Comparison of ENCODE assay signal across 20 cellular contexts in the genomic region with DNA sequence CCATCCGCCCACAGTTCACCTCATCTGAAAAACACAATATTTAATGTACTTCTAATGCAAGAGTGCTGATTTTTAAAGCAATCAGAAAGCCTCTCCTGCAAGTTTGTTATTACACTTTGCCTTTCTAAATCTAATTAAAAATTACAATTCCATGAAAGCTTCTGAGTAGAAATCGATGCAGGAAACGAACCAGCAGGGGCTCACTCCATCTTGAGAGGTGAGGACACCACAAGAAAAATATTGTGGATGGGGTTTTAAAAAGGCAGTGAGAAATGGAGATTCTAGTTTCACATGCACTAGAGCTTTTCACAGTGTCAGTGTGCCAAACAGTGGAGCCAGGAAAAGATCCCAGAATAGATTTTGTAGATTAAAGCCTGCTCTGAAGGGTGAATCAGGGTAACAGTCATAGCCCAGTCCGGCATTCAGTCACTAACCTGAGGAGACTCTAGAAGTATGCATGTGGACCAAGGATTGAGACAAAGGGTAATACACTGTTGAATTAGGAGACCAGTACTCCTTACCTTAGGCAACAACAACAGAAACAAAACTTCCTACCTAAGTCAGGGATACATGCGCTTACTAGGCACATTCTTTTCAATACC.
A peak's percentile ranks its signal among the peaks of the same experiment; 100 is the strongest.
DNase-seq lines count a peak whose midpoint lies in the region; ATAC-seq, FAIRE-seq and TF ChIP-seq lines count a peak whose summit lies in the region.
"Had no signal": no experiment of that assay in that cellular context is flagged by ENCODE, and none has a peak within 500 bp of the region (broad histone marks: within the 10 kb centered on the region; RNA-seq: fewer than 3 reads in every experiment).

No MANE protein-coding gene starts in this region.

- intact Hi-C loops in A673 (cut with micrococcal nuclease; ENCODE audit: unreplicated experiment) (no loop called here), HCT116 (cut with micrococcal nuclease) (no loop called here)

- H3K9ac ChIP-seq in HCT116 (ENCODE audit: low read length) (no peak overlapping the region), H1 (replicated peaks in 1 of 4; ENCODE audit: extremely low read depth in 1 of 4, low read depth in 3 of 4, low read length in 3 of 4) (no peak overlapping the region)
- H3K9ac ChIP-seq: BLaER1 treated with 17β-estradiol and CSF1 and Interleukin-3, amounts not matched to agents 10 nM and 100 nM had no signal

- TF ChIP-seq RAD21 in HCT116 (IDR thresholded peaks at IDR 0.05; ENCODE audit: low read depth) (no peak), H1 (IDR thresholded peaks at IDR 0.05 in 1 of 2, conservative IDR thresholded peaks at IDR 0.05 in 1 of 2; ENCODE audit: low read depth in 2 of 2, low read length in 2 of 2) (no peak)

- H3K79me2 ChIP-seq in HCT116 (ENCODE audit: insufficient read depth, low read length) (no peaks in the 10 kb centered on the region), H1 (ENCODE audit: control insufficient read depth in 1 of 2, insufficient read depth in 2 of 2, low read length in 2 of 2) (no peaks in the 10 kb centered on the region)

- no peaks in the 10 kb centered on the region for H3K27me3 ChIP-seq in A673 (replicated peaks; ENCODE audit: insufficient read depth, low read depth, low read length, poor library complexity)
- H3K27me3 ChIP-seq in HCT116 (ENCODE audit: insufficient read depth, low read length) = no peaks in the 10 kb centered on the region
- no peaks in the 10 kb centered on the region for H3K27me3 ChIP-seq in H1 (replicated peaks in 1 of 4; ENCODE audit: control insufficient read depth in 3 of 4, extremely low read depth in 1 of 4, insufficient read depth in 3 of 4, low read length in 3 of 4)
- H3K27me3 ChIP-seq: BLaER1 treated with 17β-estradiol and CSF1 and Interleukin-3, amounts not matched to agents 10 nM and 100 nM had no signal

- RAD21 ChIA-PET in HCT116 (lab: Charles Lee; ENCODE audit: low non-redundant PET in 1 of 2, low total read pairs in 2 of 2, uncharacterized antibody in 2 of 2, unreplicated experiment in 2 of 2) = no interaction called here

- H2BK15ac ChIP-seq in H1 (ENCODE audit: low read length) = no peak overlapping the region

- no peak overlapping the region for H2BK120ac ChIP-seq in H1 (replicated peaks; ENCODE audit: low read depth, low read length)

- FAIRE-seq in H1 (lab: Jason Lieb, UNC) = no peak
- FAIRE-seq: GM12878 had no signal

- no peak for ATAC-seq in HCT116
- ATAC-seq in SK-N-SH treated with all-trans-retinoic acid at 6 μM for 48 hours = peak; percentile 73
- ATAC-seq: CD8-positive, alpha-beta T cell; GM12878 had no signal

- H3K14ac ChIP-seq in H1 (ENCODE audit: insufficient read length) = no peak overlapping the region

- no peak overlapping the region for H3K56ac ChIP-seq in H1 (replicated peaks; ENCODE audit: insufficient read length, low read depth, low read length)

- no peak overlapping the region for H4K91ac ChIP-seq in H1 (replicated peaks; ENCODE audit: insufficient read length, low read length)

- H3K27me3 Mint-ChIP-seq in progenitor cell of endocrine pancreas = no peaks in the 10 kb centered on the region

- no peak overlapping the region for H3K23ac ChIP-seq in H1 (ENCODE audit: insufficient read length)

- TF ChIP-seq CTCF in A673 (conservative IDR thresholded peaks at IDR 0.05; ENCODE audit: low read depth, low read length) (no peak), HCT116 (IDR thresholded peaks at IDR 0.05 in 2 of 3, conservative IDR thresholded peaks at IDR 0.05 in 1 of 3; ENCODE audit: borderline replicate concordance in 1 of 3, insufficient read depth in 1 of 3, low read depth in 2 of 3, low read length in 2 of 3) (no peak), H1 (IDR thresholded peaks at IDR 0.05; ENCODE audit: control extremely low read depth in 1 of 3, insufficient read depth in 1 of 3, low read depth in 1 of 3, low read length in 3 of 3) (no peak), progenitor cell of endocrine pancreas (IDR thresholded peaks at IDR 0.05; ENCODE audit: unreplicated experiment) (no peak)

- CTCF ChIA-PET in A673 (lab: Charles Lee) = no interaction called here
- CTCF ChIA-PET in HCT116 (lab: Charles Lee) = no interaction called here
- CTCF ChIA-PET in H1 (lab: Charles Lee; ENCODE audit: partially characterized antibody) = no interaction called here

- TF ChIP-seq EP300 in H1 (IDR thresholded peaks at IDR 0.05; ENCODE audit: borderline replicate concordance in 1 of 2, low read depth in 2 of 2, low read length in 2 of 2) = no peak

- no peak overlapping the region for H3K4me3 Mint-ChIP-seq in progenitor cell of endocrine pancreas (ENCODE audit: low read depth)
- H3K4me3 Mint-ChIP-seq: B cell; CD8-positive, alpha-beta T cell had no signal

- no peaks in the 10 kb centered on the region for H3K9me3 ChIP-seq in A673 (ENCODE audit: low read depth, low read length, poor library complexity, severe bottlenecking)
- H3K9me3 ChIP-seq in HCT116 (ENCODE audit: control insufficient read depth in 1 of 2, insufficient read depth in 1 of 2, low read depth in 1 of 2, low read length in 2 of 2) = no peaks in the 10 kb centered on the region
- H3K9me3 ChIP-seq in H1 (ENCODE audit: insufficient read depth in 2 of 2, low read depth in 1 of 2, low read length in 1 of 2) = no peaks in the 10 kb centered on the region
- H3K9me3 ChIP-seq: BLaER1 treated with 17β-estradiol and CSF1 and Interleukin-3, amounts not matched to agents 10 nM and 100 nM; HAP-1 had no signal

- peak overlapping the region; percentile 45 for H2AFZ ChIP-seq in HCT116 (ENCODE audit: low read depth, low read length, poor library complexity, severe bottlenecking)
- peak overlapping the region; percentile 85; the same call in 1 of the 2 replicates for H2AFZ ChIP-seq in H1 (ENCODE audit: low read length)

- H3K36me3 ChIP-seq in A673 (ENCODE audit: insufficient read depth, low read length, poor library complexity, severe bottlenecking) = no peaks in the 10 kb centered on the region
- no peaks in the 10 kb centered on the region for H3K36me3 ChIP-seq in HCT116 (ENCODE audit: control insufficient read depth in 1 of 2, insufficient read depth in 2 of 2, low read length in 2 of 2)
- no peaks in the 10 kb centered on the region for H3K36me3 ChIP-seq in H1 (ENCODE audit: control insufficient read depth in 2 of 4, insufficient read depth in 4 of 4, low read length in 3 of 4)
- H3K36me3 ChIP-seq: BLaER1 treated with 17β-estradiol and CSF1 and Interleukin-3, amounts not matched to agents 10 nM and 100 nM; HAP-1 had no signal

- H3K18ac ChIP-seq in H1 (ENCODE audit: extremely low read depth, low read length) = no peak overlapping the region

- no peak overlapping the region for H3K4ac ChIP-seq in H1 (replicated peaks; ENCODE audit: insufficient read length, low read depth, low read length)

- H3K9me2 ChIP-seq in HCT116 (ENCODE audit: insufficient read depth) = no peaks in the 10 kb centered on the region

- POLR2A ChIA-PET in A673 (lab: Charles Lee; ENCODE audit: low non-redundant PET) (no interaction called here), HCT116 (lab: Charles Lee) (no interaction called here), H1 (lab: Charles Lee; ENCODE audit: partially characterized antibody) (no interaction called here)

- no peak overlapping the region for H2AK5ac ChIP-seq in H1 (ENCODE audit: low read depth, low read length)

- H3K4me3 ChIP-seq in A673 (ENCODE audit: low read depth, low read length, poor library complexity, severe bottlenecking) = no peak overlapping the region
- no peak overlapping the region for H3K4me3 ChIP-seq in HCT116 (replicated peaks in 1 of 2; ENCODE audit: low read depth in 1 of 2, low read length in 2 of 2)
- H3K4me3 ChIP-seq in H1 (ENCODE audit: extremely low read depth in 1 of 4, insufficient read depth in 2 of 4, low read depth in 3 of 4, low read length in 4 of 4) = no peak overlapping the region
- H3K4me3 ChIP-seq: BLaER1 treated with 17β-estradiol and CSF1 and Interleukin-3, amounts not matched to agents 10 nM and 100 nM; GM12878; HAP-1 had no signal

- no peak overlapping the region for H4K8ac ChIP-seq in H1 (ENCODE audit: extremely low read depth, insufficient read depth, low read length)

- H2BK5ac ChIP-seq in H1 (ENCODE audit: low read depth, low read length) = no peak overlapping the region

- DNase-seq in A673 (ENCODE audit: low spot score) (peak; percentile 61), HCT116 (ENCODE audit: low read depth, low spot score) (no peak), H1 (ENCODE audit: low read depth in 1 of 2, low spot score in 2 of 2) (no peak), occipital lobe (lab: John Stamatoyannopoulos, UW) (no peak), DMS153 (lab: John Stamatoyannopoulos, UW) (no peak), progenitor cell of endocrine pancreas (ENCODE audit: low spot score, unreplicated experiment) (no peak), amniotic stem cell (lab: John Stamatoyannopoulos, UW) (no peak)
- DNase-seq: 8988T; Calu3; CD8-positive, alpha-beta T cell; DMS53; DND-41; EL; GOT3 had no signal

- no peaks in the 10 kb centered on the region for H3K36me3 Mint-ChIP-seq in progenitor cell of endocrine pancreas (ENCODE audit: insufficient read depth)
- H3K36me3 Mint-ChIP-seq: CD8-positive, alpha-beta T cell had no signal

- TF ChIP-seq POLR2A in HCT116 (IDR thresholded peaks at IDR 0.05; ENCODE audit: borderline replicate concordance, extremely low read depth, insufficient read depth, insufficient read length) = no peak
- TF ChIP-seq POLR2A in H1 (IDR thresholded peaks at IDR 0.05; ENCODE audit: control extremely low read depth in 1 of 2, low read depth in 2 of 2, low read length in 2 of 2) = no peak

- no peak overlapping the region for H2BK20ac ChIP-seq in H1 (ENCODE audit: low read length)

- H3K27ac Mint-ChIP-seq in progenitor cell of endocrine pancreas = no peak overlapping the region
- H3K27ac Mint-ChIP-seq: B cell; CD8-positive, alpha-beta T cell had no signal

- no peak overlapping the region for H3K27ac ChIP-seq in A673 (ENCODE audit: low read depth, low read length, poor library complexity, severe bottlenecking)
- H3K27ac ChIP-seq in HCT116 (ENCODE audit: low read depth, low read length) = no peak overlapping the region
- no peak overlapping the region for H3K27ac ChIP-seq in H1 (ENCODE audit: low read depth, low read length)
- H3K27ac ChIP-seq: BLaER1 treated with 17β-estradiol and CSF1 and Interleukin-3, amounts not matched to agents 10 nM and 100 nM; HL-60 had no signal

- 0 out of 2 replicates have a peak overlapping the region, but pooled peaks have one; percentile 43 for H2BK12ac ChIP-seq in H1 (ENCODE audit: low read depth, low read length)

- H3K9me3 Mint-ChIP-seq in progenitor cell of endocrine pancreas (ENCODE audit: low read depth) = peaks cover 5% of the 10 kb centered on the region

- WGBS in H1 (ENCODE audit: extremely low coverage in 1 of 2, insufficient coverage in 1 of 2, insufficient read length in 1 of 2, insufficient replicate concordance in 2 of 2, low coverage in 1 of 2, low lambda C conversion rate in 2 of 2, missing lambda C conversion rate in 1 of 2), 2 experiments = 92% methylated on average over 5 of the region's 5 CpGs; no CpG with 5 or more reads in 1 of the 2 experiments

- BruUV-seq in A673 (replicated peaks; lab: Mats Ljungman, UMichigan) (no TSS peak), HCT116 (replicated peaks; lab: Mats Ljungman, UMichigan) (no TSS peak)

- H4K20me1 ChIP-seq in HCT116 (ENCODE audit: insufficient read depth) (no peaks in the 10 kb centered on the region), H1 (replicated peaks in 1 of 2; ENCODE audit: control insufficient read depth in 1 of 2, insufficient read depth in 2 of 2, low read length in 2 of 2) (no peaks in the 10 kb centered on the region)
- H4K20me1 ChIP-seq: BLaER1 treated with 17β-estradiol and CSF1 and Interleukin-3, amounts not matched to agents 10 nM and 100 nM had no signal

- H4K5ac ChIP-seq in H1 (ENCODE audit: insufficient read length, low read depth, low read length) = no peak overlapping the region

- H3K4me2 ChIP-seq in HCT116 (ENCODE audit: low read length) (no peak overlapping the region), H1 (ENCODE audit: insufficient read depth in 1 of 2, low read depth in 2 of 2, low read length in 2 of 2) (no peak overlapping the region)
- H3K4me2 ChIP-seq: BLaER1 treated with 17β-estradiol and CSF1 and Interleukin-3, amounts not matched to agents 10 nM and 100 nM had no signal

- H3K4me1 ChIP-seq in A673 (ENCODE audit: insufficient read depth, low read length, poor library complexity, severe bottlenecking) = peaks cover 11% of the 10 kb centered on the region
- H3K4me1 ChIP-seq in HCT116 (ENCODE audit: control insufficient read depth in 1 of 2, insufficient read depth in 2 of 2, low read length in 2 of 2) = no peaks in the 10 kb centered on the region
- no peaks in the 10 kb centered on the region for H3K4me1 ChIP-seq in H1 (replicated peaks in 1 of 4; ENCODE audit: control insufficient read depth in 3 of 4, insufficient read depth in 4 of 4, low read length in 3 of 4)
- H3K4me1 ChIP-seq: BLaER1 treated with 17β-estradiol and CSF1 and Interleukin-3, amounts not matched to agents 10 nM and 100 nM; HAP-1 had no signal

- H3K4me1 Mint-ChIP-seq in progenitor cell of endocrine pancreas (ENCODE audit: low read depth) = peaks cover 2% of the 10 kb centered on the region
- H3K4me1 Mint-ChIP-seq: B cell had no signal

- H3K79me1 ChIP-seq in H1 (ENCODE audit: low read depth, low read length) = no peaks in the 10 kb centered on the region

- H3K23me2 ChIP-seq in H1 (ENCODE audit: low read depth, low read length) = no peaks in the 10 kb centered on the region
